In the genomic region with DNA sequence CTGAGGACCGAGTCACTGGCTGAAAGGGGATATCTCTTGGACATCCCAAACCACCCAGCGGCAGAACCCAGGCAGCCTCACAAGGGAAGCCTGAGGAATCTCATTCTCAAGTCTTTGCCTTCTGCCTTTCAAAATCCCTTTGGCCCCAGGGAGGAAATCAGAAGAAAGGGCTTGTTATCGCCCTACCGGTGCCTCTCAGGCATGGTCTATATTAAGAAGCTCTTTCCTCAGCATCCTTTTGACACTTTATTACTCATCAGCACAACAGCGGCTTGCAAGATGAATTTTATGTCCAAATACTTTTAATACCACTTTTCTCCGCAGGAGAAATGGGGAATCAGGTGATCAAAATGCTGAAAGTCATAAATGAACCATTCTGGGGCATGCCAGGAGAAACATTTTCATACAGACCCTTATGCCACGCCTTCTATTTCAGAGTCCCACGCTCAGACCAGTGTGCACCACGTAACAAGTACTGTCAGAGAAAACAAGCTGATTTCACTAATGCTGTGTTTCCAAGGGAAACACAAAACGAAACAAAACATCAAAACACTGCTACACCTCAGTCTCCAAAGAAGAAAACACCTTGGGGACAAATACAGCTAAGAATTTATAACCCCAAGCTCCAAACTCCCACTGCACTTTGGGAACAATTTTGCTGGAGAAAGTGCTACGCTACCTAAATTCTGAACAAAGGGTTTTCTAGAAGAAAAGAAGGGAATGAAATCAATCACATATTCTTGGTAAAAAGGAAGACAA, we compare ENCODE assay signal across 8 cellular contexts. TPM values are rescaled to one million over a fixed set of nuclear protein-coding genes. Genes with fewer than 3 reads are reported as not detected.
DNase-seq lines count a peak whose midpoint lies in the region; ATAC-seq lines count a peak whose summit lies in the region.

No MANE protein-coding gene starts in this region.

- no peaks in the 10 kb centered on the region for H3K27me3 Mint-ChIP-seq in activated CD4-positive, alpha-beta T cell treated with anti-CD3 and anti-CD28 coated beads for 36 hours
- H3K27me3 Mint-ChIP-seq in activated CD4-positive, alpha-beta memory T cell treated with anti-CD3 and anti-CD28 coated beads, Interleukin-2, amount 10 ng/mL, durations not matched to agents 7 days and 5 days, result no peaks in the 10 kb centered on the region

- CTCF ChIA-PET in activated CD4-positive, alpha-beta T cell treated with anti-CD3 and anti-CD28 coated beads for 36 hours (lab: Charles Lee), result interaction anchor here (0.6 to 2.4 kb wide), 18 partner anchors 9 to 1750 kb away, joined by 3 to 15 read pairs (median 4); a partner anchor contains a TSS
- CTCF ChIA-PET in activated CD4-positive, alpha-beta memory T cell treated with anti-CD3 and anti-CD28 coated beads, Interleukin-2, amount 10 ng/mL, durations not matched to agents 7 days and 5 days (lab: Charles Lee), result interaction anchor here (0.7 to 4.2 kb wide), 13 partner anchors 10 to 119 kb away, joined by 3 to 21 read pairs (median 5); no protein-coding TSS in a partner anchor

- peak overlapping the region; percentile 53 for H3K4me3 Mint-ChIP-seq in activated CD4-positive, alpha-beta T cell treated with anti-CD3 and anti-CD28 coated beads for 36 hours
- H3K4me3 Mint-ChIP-seq in activated CD4-positive, alpha-beta memory T cell treated with anti-CD3 and anti-CD28 coated beads, Interleukin-2, amount 10 ng/mL, durations not matched to agents 7 days and 5 days, result peak overlapping the region; percentile 39

- H3K27ac Mint-ChIP-seq in activated CD4-positive, alpha-beta T cell treated with anti-CD3 and anti-CD28 coated beads for 36 hours, result peak overlapping the region; percentile 90
- peak overlapping the region; percentile 88 for H3K27ac Mint-ChIP-seq in activated CD4-positive, alpha-beta memory T cell treated with anti-CD3 and anti-CD28 coated beads, Interleukin-2, amount 10 ng/mL, durations not matched to agents 7 days and 5 days

- ATAC-seq in activated CD4-positive, alpha-beta T cell treated with anti-CD3 and anti-CD28 coated beads for 36 hours, result peak; percentile 88
- ATAC-seq in HG03066 (IDR thresholded peaks at IDR 0.05; ENCODE audit: low read depth, unreplicated experiment) (peak; percentile 58), GM19463 (IDR thresholded peaks at IDR 0.05; ENCODE audit: unreplicated experiment) (no peak)

- H3K4me3 ChIP-seq in H7 (ENCODE audit: insufficient read depth, low read depth, low read length), result no peak overlapping the region

- POLR2A ChIA-PET in activated CD4-positive, alpha-beta T cell treated with anti-CD3 and anti-CD28 coated beads for 36 hours (lab: Charles Lee), result interaction anchor here (0.6 to 2.9 kb wide), 14 partner anchors 9 to 545 kb away, joined by 3 to 19 read pairs (median 5); no protein-coding TSS in a partner anchor
- POLR2A ChIA-PET in activated CD4-positive, alpha-beta memory T cell treated with anti-CD3 and anti-CD28 coated beads, Interleukin-2, amount 10 ng/mL, durations not matched to agents 7 days and 5 days (lab: Charles Lee), result interaction anchor here (0.8 to 7.4 kb wide), 15 partner anchors 10 to 85 kb away, joined by 3 to 106 read pairs (median 6); no protein-coding TSS in a partner anchor

- no peaks in the 10 kb centered on the region; the same call in 1 of the 2 replicates for H3K36me3 ChIP-seq in H7 (replicated peaks; ENCODE audit: control insufficient read depth, insufficient read depth, low read length)

- peaks cover 28% of the 10 kb centered on the region for H3K36me3 Mint-ChIP-seq in activated CD4-positive, alpha-beta T cell treated with anti-CD3 and anti-CD28 coated beads for 36 hours (ENCODE audit: low read depth)
- H3K36me3 Mint-ChIP-seq in activated CD4-positive, alpha-beta memory T cell treated with anti-CD3 and anti-CD28 coated beads, Interleukin-2, amount 10 ng/mL, durations not matched to agents 7 days and 5 days (ENCODE audit: low read depth), result peaks cover 47% of the 10 kb centered on the region

- intact Hi-C loops in activated CD4-positive, alpha-beta T cell treated with anti-CD3 and anti-CD28 coated beads for 36 hours (cut with DNase I, micrococcal nuclease), result loop anchor here (1.0 kb wide), 4 partner anchors 9 to 42 kb away; no protein-coding TSS in a partner anchor

- no peaks in the 10 kb centered on the region for H3K9me3 Mint-ChIP-seq in activated CD4-positive, alpha-beta T cell treated with anti-CD3 and anti-CD28 coated beads for 36 hours (ENCODE audit: low read depth)
- H3K9me3 Mint-ChIP-seq in activated CD4-positive, alpha-beta memory T cell treated with anti-CD3 and anti-CD28 coated beads, Interleukin-2, amount 10 ng/mL, durations not matched to agents 7 days and 5 days, result no peaks in the 10 kb centered on the region

- H3K27me3 ChIP-seq in H7 (ENCODE audit: control insufficient read depth, insufficient read depth, low read length), result no peaks in the 10 kb centered on the region

- peaks cover 87% of the 10 kb centered on the region for H3K4me1 Mint-ChIP-seq in activated CD4-positive, alpha-beta T cell treated with anti-CD3 and anti-CD28 coated beads for 36 hours
- H3K4me1 Mint-ChIP-seq in activated CD4-positive, alpha-beta memory T cell treated with anti-CD3 and anti-CD28 coated beads, Interleukin-2, amount 10 ng/mL, durations not matched to agents 7 days and 5 days, result peaks cover 79% of the 10 kb centered on the region

- DNase-seq in activated CD4-positive, alpha-beta T cell treated with anti-CD3 and anti-CD28 coated beads for 36 hours, result peak; percentile 66
- no peak for DNase-seq in activated CD4-positive, alpha-beta T cell treated with anti-CD3 and anti-CD28 coated beads for 1 hour
- DNase-seq in activated CD4-positive, alpha-beta memory T cell treated with anti-CD3 and anti-CD28 coated beads, Interleukin-2, amount 10 ng/mL, durations not matched to agents 7 days and 5 days, result peak; percentile 44
- DNase-seq in iris pigment epithelial cell (ENCODE audit: low read depth) (peak; percentile 57), DMS79 treated with DMSO at 0.1 percent for 48 hours (lab: John Stamatoyannopoulos, UW) (no peak), H7 (no peak)

RNA-seq across cellular contexts. Expression of a gene that starts 30.0 kb away (rescaled TPM):
- 100 to 1,000 TPM in 1 of 2 experiments, 10 to 100 TPM in 1; 86.7 to 108 TPM for total RNA-seq in activated CD4-positive, alpha-beta T cell treated with anti-CD3 and anti-CD28 coated beads for 36 hours
- 100 to 1,000 TPM; 149 to 158 TPM for total RNA-seq in activated CD4-positive, alpha-beta memory T cell treated with anti-CD3 and anti-CD28 coated beads, Interleukin-2, amount 10 ng/mL, durations not matched to agents 7 days and 5 days
- total RNA-seq in H7 (2014; rRNA removed; shearing (Covaris generic)), result 47.1 and 49.6 TPM in 2 replicates

Comparison
In these comparisons a context has a peak if more than half of its experiments do, and no peak if none do; other contexts are left out.
1. DNase-seq: peak in activated CD4-positive, alpha-beta T cell treated with anti-CD3 and anti-CD28 coated beads for 36 hours (single experiment), activated CD4-positive, alpha-beta memory T cell treated with anti-CD3 and anti-CD28 coated beads, Interleukin-2, amount 10 ng/mL, durations not matched to agents 7 days and 5 days (single experiment) and iris pigment epithelial cell (single experiment); none in activated CD4-positive, alpha-beta T cell treated with anti-CD3 and anti-CD28 coated beads for 1 hour (single experiment), DMS79 treated with DMSO at 0.1 percent for 48 hours (single experiment) and H7 (single experiment).